20 cellular contexts compared by ENCODE assay signal in the genomic region with DNA sequence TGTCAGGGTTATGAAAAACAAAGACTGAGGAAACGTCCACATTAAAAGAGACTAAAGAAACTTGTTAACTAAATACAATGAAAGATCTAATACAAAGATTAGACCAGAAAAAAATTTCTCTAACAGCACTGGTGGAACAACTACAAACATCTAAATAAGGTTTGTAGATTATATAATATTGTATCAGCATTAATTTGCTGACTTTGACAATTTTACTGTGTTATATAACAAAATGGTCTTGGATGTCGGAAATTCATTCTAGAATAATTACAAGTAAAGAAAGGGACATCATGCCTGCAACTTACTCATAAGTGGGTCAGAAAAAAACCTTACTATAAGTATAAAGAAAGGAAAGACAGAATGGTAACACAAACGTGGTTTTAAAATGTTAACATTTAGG.
"Had no signal": no experiment of that assay in that cellular context is flagged by ENCODE, and none has a peak within 500 bp of the region (broad histone marks: within the 10 kb centered on the region; RNA-seq: fewer than 3 reads in every experiment).

No MANE protein-coding gene starts in this region.

- H3K4me1 ChIP-seq: colonic mucosa, foreskin keratinocyte, left lung, lower lobe of right lung had no signal

- H3K9me3 ChIP-seq: colonic mucosa, esophagus muscularis mucosa, gastrocnemius medialis, heart right ventricle, left lung, lower lobe of right lung, mucosa of descending colon had no signal

- FAIRE-seq: endothelial cell of umbilical vein had no signal

- ATAC-seq: foreskin keratinocyte, gastrocnemius medialis, heart right ventricle, left cardiac atrium, left lung, left ventricle myocardium superior, lower lobe of right lung, mucosa of descending colon had no signal

- H3K4me3 ChIP-seq: colonic mucosa, esophagus muscularis mucosa, gastrocnemius medialis, heart right ventricle, left lung, lower lobe of right lung, mucosa of descending colon had no signal

- H3K36me3 ChIP-seq: colonic mucosa had no signal

- DNase-seq: colonic mucosa; cortex of kidney; effector CD8-positive, alpha-beta T cell; foreskin keratinocyte; gastrocnemius medialis; glutamatergic neuron; head of caudate nucleus; heart right ventricle; hippocampal formation; immature natural killer cell; islet precursor cell; left cardiac atrium; left lung; left ventricle myocardium superior; lower lobe of right lung; mesenchymal stem cell; mucosa of descending colon; naive B cell had no signal

- H3K27ac ChIP-seq: colonic mucosa, esophagus muscularis mucosa, foreskin keratinocyte, gastrocnemius medialis, heart right ventricle, left lung, lower lobe of right lung had no signal

- H3K27me3 ChIP-seq: colonic mucosa, esophagus muscularis mucosa, foreskin keratinocyte, gastrocnemius medialis, heart right ventricle, left lung had no signal
